ENCODE assay signal across 7 cellular contexts in the genomic region with DNA sequence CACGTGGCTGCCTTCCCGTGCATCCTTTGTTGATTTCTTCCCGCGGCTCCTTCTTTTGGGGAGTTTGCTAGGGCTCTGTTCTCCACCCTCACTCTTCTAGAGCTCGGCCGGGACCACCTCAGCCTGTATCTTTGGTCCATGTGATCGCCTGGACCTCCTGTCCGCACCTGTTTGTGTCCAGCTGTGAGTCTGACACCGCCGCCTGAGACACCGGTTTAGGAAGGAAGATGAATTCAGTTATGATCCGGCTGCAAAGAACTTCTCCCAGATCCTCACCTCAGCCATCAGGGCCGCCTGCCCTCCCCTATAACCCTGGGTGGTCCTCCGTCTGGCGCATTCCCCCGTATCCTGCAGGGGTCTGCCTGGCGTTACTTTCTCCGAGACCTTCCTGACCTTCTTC. TPM values are rescaled to one million over a fixed set of nuclear protein-coding genes. Genes with fewer than 3 reads are reported as not detected.
"Had no signal": no experiment of that assay in that cellular context is flagged by ENCODE, and none has a peak within 500 bp of the region (broad histone marks: within the 10 kb centered on the region; RNA-seq: fewer than 3 reads in every experiment).

No MANE protein-coding gene starts in this region.

- H3K4me3 ChIP-seq: K562 had no signal

- DNase-seq: IMR-90 had no signal

- H3K27ac ChIP-seq: HL-60 had no signal

- H3K27me3 Mint-ChIP-seq: IgD-negative memory B cell had no signal

- H3K27ac Mint-ChIP-seq: IgD-negative memory B cell had no signal

RNA-seq across cellular contexts. Expression of a gene that starts 0.7 kb away (rescaled TPM):
- total RNA-seq: HepG2, HT-29, HT1080, K562 had no signal
- polyA plus RNA-seq: HepG2 had no signal

RNA-seq across cellular contexts. Expression of a gene that starts 14.8 kb away (rescaled TPM):
- total RNA-seq: HepG2, HT-29, HT1080, IMR-90 had no signal
- polyA plus RNA-seq: HepG2, IgD-negative memory B cell, IMR-90, K562 had no signal
